Comparison of ENCODE assay signal across 1 cellular context in genomic region chr9:127976943-127977871, GRCh38.
TF ChIP-seq lines count a peak whose summit lies in the region.

No MANE protein-coding gene starts in this region.

TF ChIP-seq in H1, 55 proteins besides CTCF, POLR2A, EP300 and RAD21:
- TF ChIP-seq POLR2AphosphoS5 (IDR thresholded peaks at IDR 0.05; ENCODE audit: low read depth, low read length) (no peak), EZH2 (IDR thresholded peaks at IDR 0.05; ENCODE audit: low read depth, low read length, severe bottlenecking) (no peak), SIN3A (conservative IDR thresholded peaks at IDR 0.05 in 1 of 2, IDR thresholded peaks at IDR 0.05 in 1 of 2; ENCODE audit: low read depth in 1 of 2, low read length in 2 of 2) (no peak), MAX (IDR thresholded peaks at IDR 0.05) (no peak), NANOG (IDR thresholded peaks at IDR 0.05; ENCODE audit: insufficient read depth, low read depth, low read length, poor library complexity, severe bottlenecking) (no peak), RFX5 (IDR thresholded peaks at IDR 0.05; ENCODE audit: borderline replicate concordance, low read depth, low read length) (no peak), HDAC2 (IDR thresholded peaks at IDR 0.05; ENCODE audit: borderline replicate concordance in 1 of 2, low read depth in 2 of 2, low read length in 2 of 2) (no peak), EGR1 (IDR thresholded peaks at IDR 0.05; ENCODE audit: borderline replicate concordance, low read depth, low read length) (no peak), MAFK (IDR thresholded peaks at IDR 0.05; ENCODE audit: low read depth, low read length) (no peak), TAF1 (IDR thresholded peaks at IDR 0.05; ENCODE audit: low read depth, low read length) (no peak), CHD2 (IDR thresholded peaks at IDR 0.05; ENCODE audit: low read length) (no peak), CREB1 (IDR thresholded peaks at IDR 0.05) (no peak), CTBP2 (IDR thresholded peaks at IDR 0.05; ENCODE audit: borderline replicate concordance, insufficient read depth, insufficient read length, low read length) (no peak), GTF2F1 (IDR thresholded peaks at IDR 0.05; ENCODE audit: borderline replicate concordance, low read depth, low read length) (no peak), KDM5A (IDR thresholded peaks at IDR 0.05; ENCODE audit: low read length) (no peak)
TF ChIP-seq in H1: peak in this region for 0.
